In the genomic region with DNA sequence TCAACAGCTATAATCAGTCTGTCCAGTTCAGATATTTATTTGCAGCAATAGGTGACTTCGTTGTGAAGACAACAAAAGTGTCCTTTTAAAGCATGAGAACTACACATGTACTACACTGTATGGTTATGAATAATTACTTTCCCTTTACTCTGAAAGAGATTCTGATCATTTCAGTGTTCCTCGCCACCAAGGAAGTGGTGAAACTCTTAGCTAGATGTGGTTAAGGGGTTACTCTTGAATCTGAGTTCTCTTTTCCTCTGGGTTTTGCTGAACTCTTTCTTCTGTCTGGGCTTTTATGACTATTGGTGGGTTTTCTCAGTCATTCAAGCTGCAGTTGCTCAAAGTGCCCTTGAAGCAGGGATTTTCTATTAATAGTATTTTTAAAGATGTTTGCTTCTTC, we compare ENCODE assay signal across 9 cellular contexts.
A peak's percentile ranks its signal among the peaks of the same experiment; 100 is the strongest.
DNase-seq lines count a peak whose midpoint lies in the region; ATAC-seq lines count a peak whose summit lies in the region.
"Had no signal": no experiment of that assay in that cellular context is flagged by ENCODE, and none has a peak within 500 bp of the region (broad histone marks: within the 10 kb centered on the region; RNA-seq: fewer than 3 reads in every experiment).

No MANE protein-coding gene starts in this region.

- H3K9ac ChIP-seq in Karpas-422 (ENCODE audit: low read length), result no peak overlapping the region

- intact Hi-C loops in left colon (cut with DNase I, micrococcal nuclease), result no loop called here

- no peak overlapping the region for H2AFZ ChIP-seq in Karpas-422 (ENCODE audit: low read length)

- no peaks in the 10 kb centered on the region for H4K20me1 ChIP-seq in Karpas-422 (ENCODE audit: insufficient read depth, low read depth, low read length)

- H3K9me3 ChIP-seq in Karpas-422 (ENCODE audit: low read length), result no peaks in the 10 kb centered on the region

- H3K36me3 ChIP-seq in Karpas-422 (ENCODE audit: insufficient read depth, low read length), result no peaks in the 10 kb centered on the region

- DNase-seq in stimulated activated CD4-positive, alpha-beta T cell treated with anti-CD3 and anti-CD28 coated beads, Interleukin-4, amount 100 ng/mL, for 24 hours, result peak; percentile 18
- no peak for DNase-seq in stimulated activated CD4-positive, alpha-beta T cell treated with anti-CD3 and anti-CD28 coated beads, Interleukin-2, amount 100 ng/mL, for 24 hours
- peak; percentile 89 to 98 for DNase-seq in NOMO-1 (lab: John Stamatoyannopoulos, UW; ENCODE audit: unreplicated experiment in 2 of 2)
- no peak for DNase-seq in NCI-H2081 (lab: John Stamatoyannopoulos, UW)
- no peak for DNase-seq in left colon
- DNase-seq in AG08395 (ENCODE audit: low spot score), result no peak
- no peak for DNase-seq in Karpas-422
- DNase-seq: NCI-H1105 had no signal

- no peak overlapping the region for H3K4me2 ChIP-seq in Karpas-422 (ENCODE audit: low read depth, low read length, poor library complexity, severe bottlenecking)

- no peaks in the 10 kb centered on the region for H3K4me1 ChIP-seq in Karpas-422 (ENCODE audit: low read length)

- H3K4me3 ChIP-seq in Karpas-422 (ENCODE audit: low read length), result no peak overlapping the region

- H3K27me3 ChIP-seq in Karpas-422 (ENCODE audit: low read length), result no peaks in the 10 kb centered on the region

- H3K27ac ChIP-seq in Karpas-422 (ENCODE audit: low read length), result no peak overlapping the region

- ATAC-seq in HG02852 (IDR thresholded peaks at IDR 0.05; ENCODE audit: unreplicated experiment) (peak; percentile 96), left colon (no peak)

- H3K79me2 ChIP-seq in Karpas-422 (ENCODE audit: low read length), result no peaks in the 10 kb centered on the region

- no peaks in the 10 kb centered on the region for H3K9me2 ChIP-seq in Karpas-422 (replicated peaks; ENCODE audit: insufficient read depth, low read length)

Comparison
In these comparisons a context has a peak if more than half of its experiments do, and no peak if none do; other contexts are left out.
1. DNase-seq: peak in stimulated activated CD4-positive, alpha-beta T cell treated with anti-CD3 and anti-CD28 coated beads, Interleukin-4, amount 100 ng/mL, for 24 hours (single experiment) and NOMO-1 (2 of 2); none in stimulated activated CD4-positive, alpha-beta T cell treated with anti-CD3 and anti-CD28 coated beads, Interleukin-2, amount 100 ng/mL, for 24 hours (0 of 2), NCI-H2081 (0 of 2), left colon (0 of 2), AG08395 (single experiment) and Karpas-422 (single experiment).